Comparison of ENCODE assay signal across 1 cellular context in genomic region chr4:131302108-131302507, GRCh38.
TF ChIP-seq lines count a peak whose summit lies in the region.

No MANE protein-coding gene starts in this region.

TF ChIP-seq in GM12878, 131 proteins besides CTCF, POLR2A, EP300 and RAD21 (continued from another document):
- TF ChIP-seq BCL3 (IDR thresholded peaks at IDR 0.05; ENCODE audit: borderline replicate concordance, insufficient read depth, low read depth, low read length, poor library complexity, severe bottlenecking), result no peak
- no peak for TF ChIP-seq ZNF687 (IDR thresholded peaks at IDR 0.05)
- no peak for TF ChIP-seq RCOR1 (conservative IDR thresholded peaks at IDR 0.05; ENCODE audit: low read depth, low read length)
- TF ChIP-seq IRF5 (IDR thresholded peaks at IDR 0.05; ENCODE audit: borderline replicate concordance), result no peak
- no peak for TF ChIP-seq FOS (IDR thresholded peaks at IDR 0.05; ENCODE audit: borderline replicate concordance, extremely low read depth, insufficient read length)
- no peak for TF ChIP-seq ATF7 (IDR thresholded peaks at IDR 0.05; ENCODE audit: low read depth)
- no peak for TF ChIP-seq NR2C2 (IDR thresholded peaks at IDR 0.05; ENCODE audit: borderline replicate concordance, control insufficient read depth, insufficient read length, low read depth)
- TF ChIP-seq DPF2 (IDR thresholded peaks at IDR 0.05), result no peak
- TF ChIP-seq ZNF592 (IDR thresholded peaks at IDR 0.05), result no peak
- no peak for TF ChIP-seq BMI1 (IDR thresholded peaks at IDR 0.05; ENCODE audit: borderline replicate concordance)
- no peak for TF ChIP-seq KDM1A (IDR thresholded peaks at IDR 0.05; ENCODE audit: borderline replicate concordance)
- no peak for TF ChIP-seq MYB (IDR thresholded peaks at IDR 0.05; ENCODE audit: borderline replicate concordance, low read depth, low read length)
- TF ChIP-seq BCLAF1 (IDR thresholded peaks at IDR 0.05), result no peak
